27 cellular contexts compared by ENCODE assay signal in the genomic region with DNA sequence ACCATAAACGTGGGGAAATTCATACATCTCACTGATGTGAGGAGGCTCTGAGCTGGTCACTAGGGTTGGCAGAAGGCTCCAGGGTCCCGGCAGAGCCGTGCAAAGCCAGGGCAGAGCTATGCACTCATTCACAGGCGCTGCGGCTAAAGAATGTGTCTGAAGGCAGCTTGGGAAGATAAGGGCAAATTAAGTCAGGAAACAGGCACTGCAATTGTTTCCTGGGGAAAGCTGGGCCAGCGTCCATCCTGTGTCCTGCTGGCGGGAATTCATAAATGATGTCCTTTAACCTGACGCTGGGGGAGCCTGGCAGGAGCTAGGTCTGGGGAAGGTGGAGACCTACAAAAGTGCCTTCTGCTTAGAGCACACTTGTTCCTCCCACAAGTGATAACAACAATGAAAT. TPM values are rescaled to one million over a fixed set of nuclear protein-coding genes. Genes with fewer than 3 reads are reported as not detected.
A peak's percentile ranks its signal among the peaks of the same experiment; 100 is the strongest.
DNase-seq lines count a peak whose midpoint lies in the region; ATAC-seq and TF ChIP-seq lines count a peak whose summit lies in the region.
"Had no signal": no experiment of that assay in that cellular context is flagged by ENCODE, and none has a peak within 500 bp of the region (broad histone marks: within the 10 kb centered on the region; RNA-seq: fewer than 3 reads in every experiment).

No MANE protein-coding gene starts in this region.

- no peaks in the 10 kb centered on the region for H3K4me1 ChIP-seq in transverse colon
- H3K4me1 ChIP-seq: Caco-2 had no signal

- no peaks in the 10 kb centered on the region for H3K27me3 ChIP-seq in transverse colon
- H3K27me3 ChIP-seq: tibial nerve had no signal

- TF ChIP-seq POLR2A in transverse colon (IDR thresholded peaks at IDR 0.05): no peak

- H3K9me3 Mint-ChIP-seq in brain (peaks cover 0 to 8% (median 2%) of the 10 kb centered on the region in 5 experiments), progenitor cell of endocrine pancreas (ENCODE audit: low read depth) (no peaks in the 10 kb centered on the region)
- H3K9me3 Mint-ChIP-seq: mesothelial cell of epicardium had no signal

- H3K36me3 Mint-ChIP-seq in brain (peaks cover 44% of the 10 kb centered on the region), progenitor cell of endocrine pancreas (ENCODE audit: insufficient read depth) (peaks cover 4% of the 10 kb centered on the region)
- H3K36me3 Mint-ChIP-seq: activated naive CD8-positive, alpha-beta T cell; mesothelial cell of epicardium had no signal

- ATAC-seq in SK-N-SH treated with all-trans-retinoic acid at 6 μM for 48 hours: peak; percentile 41; the same call in 1 of the 3 replicates
- ATAC-seq: activated CD8-positive, alpha-beta T cell treated with anti-CD3 and anti-CD28 coated beads, Interleukin-2, amount 10 ng/mL, durations not matched to agents 7 days and 5 days; T-helper 17 cell had no signal

- 17 to 39% methylated on average over 4 to 8 of the region's 8 CpGs for WGBS in transverse colon (ENCODE audit: low coverage in 1 of 2), 2 donors

- TF ChIP-seq EP300 in transverse colon (IDR thresholded peaks at IDR 0.05; ENCODE audit: low read depth): no peak

- intact Hi-C loops in transverse colon (cut with DNase I; ENCODE audit: low total_unique reads): no loop called here

- H3K4me3 ChIP-seq in transverse colon: no peak overlapping the region
- H3K4me3 ChIP-seq: heart left ventricle, smooth muscle cell, tibial nerve had no signal

- H3K4me3 Mint-ChIP-seq in brain: peak overlapping the region in 2 of 5 experiments; percentile 8 to 20
- H3K4me3 Mint-ChIP-seq in progenitor cell of endocrine pancreas (ENCODE audit: low read depth): no peak overlapping the region
- H3K4me3 Mint-ChIP-seq: activated CD8-positive, alpha-beta T cell treated with anti-CD3 and anti-CD28 coated beads, Interleukin-2, amount 10 ng/mL, durations not matched to agents 7 days and 5 days; activated naive CD8-positive, alpha-beta T cell; mesothelial cell of epicardium; naive B cell; T-helper 17 cell had no signal

- H3K9me3 ChIP-seq in transverse colon: no peaks in the 10 kb centered on the region

- H3K27ac Mint-ChIP-seq in brain (peak overlapping the region; percentile 30 to 81 (median 61)), progenitor cell of endocrine pancreas (peak overlapping the region; percentile 86)
- H3K27ac Mint-ChIP-seq: activated CD8-positive, alpha-beta T cell treated with anti-CD3 and anti-CD28 coated beads, Interleukin-2, amount 10 ng/mL, durations not matched to agents 7 days and 5 days; activated naive CD8-positive, alpha-beta T cell; mesothelial cell of epicardium; naive B cell; T-helper 17 cell had no signal

- TF ChIP-seq CTCF in brain (conservative IDR thresholded peaks at IDR 0.05) (no peak), progenitor cell of endocrine pancreas (IDR thresholded peaks at IDR 0.05; ENCODE audit: unreplicated experiment) (peak; percentile 17), transverse colon (IDR thresholded peaks at IDR 0.05) (no peak)

- in situ Hi-C loops in transverse colon (cut with MboI; ENCODE audit: low pct_ligation_motif_present in 1 of 4, low pct_unique_long_range_greater_than_20kb in 1 of 4, low sequenced_read_pairs in 3 of 4): no loop called here

- DNase-seq in islet precursor cell (peak; percentile 88), progenitor cell of endocrine pancreas (ENCODE audit: low spot score, unreplicated experiment) (no peak), DMS79 treated with DMSO at 0.1 percent for 48 hours (lab: John Stamatoyannopoulos, UW) (no peak), transverse colon (no peak), glomerular visceral epithelial cell (ENCODE audit: extremely low spot score) (no peak)
- DNase-seq: activated CD8-positive, alpha-beta T cell treated with anti-CD3 and anti-CD28 coated beads, Interleukin-2, amount 10 ng/mL, durations not matched to agents 7 days and 5 days; C1 segment of cervical spinal cord; Caco-2; HCEC 1CT; heart left ventricle; MM.1S; naive B cell; NCI-H2029 treated with DMSO at 0.1 percent for 48 hours; NCI-H2227 treated with DMSO at 0.1 percent for 48 hours; NCI-H748 treated with DMSO at 0.1 percent for 48 hours; RPMI8226; stimulated activated CD4-positive, alpha-beta T cell treated with anti-CD3 and anti-CD28 coated beads, Interleukin-2, amount 100 ng/mL, for 24 hours; T-helper 17 cell had no signal

- H3K36me3 ChIP-seq in transverse colon: no peaks in the 10 kb centered on the region
- H3K36me3 ChIP-seq: heart left ventricle, tibial nerve had no signal

- peaks cover 46% of the 10 kb centered on the region for H3K4me1 Mint-ChIP-seq in brain
- peaks cover 26% of the 10 kb centered on the region for H3K4me1 Mint-ChIP-seq in progenitor cell of endocrine pancreas (ENCODE audit: low read depth)
- H3K4me1 Mint-ChIP-seq: naive B cell, T-helper 17 cell had no signal

- H3K27me3 Mint-ChIP-seq in brain (peaks cover 4% of the 10 kb centered on the region), progenitor cell of endocrine pancreas (no peaks in the 10 kb centered on the region)

- no peak overlapping the region for H3K27ac ChIP-seq in transverse colon
- H3K27ac ChIP-seq: epithelial cell of prostate, heart left ventricle, KMS-11, tibial nerve had no signal

TF ChIP-seq in SK-N-SH treated with all-trans-retinoic acid at 6 μM for 48 hours, 23 proteins besides CTCF, POLR2A, EP300 and RAD21:
- TF ChIP-seq ESRRG (CRISPR knock-in tag; IDR thresholded peaks at IDR 0.05): no peak
- peak; percentile 16; the same call in 1 of the 2 replicates for TF ChIP-seq TCF4 (CRISPR knock-in tag; IDR thresholded peaks at IDR 0.05; ENCODE audit: borderline replicate concordance)
- TF ChIP-seq SNAI2 (CRISPR knock-in tag; IDR thresholded peaks at IDR 0.05): no peak
- TF ChIP-seq BACH2 (CRISPR knock-in tag; IDR thresholded peaks at IDR 0.05; ENCODE audit: borderline replicate concordance): no peak
- TF ChIP-seq, protein P1, sequence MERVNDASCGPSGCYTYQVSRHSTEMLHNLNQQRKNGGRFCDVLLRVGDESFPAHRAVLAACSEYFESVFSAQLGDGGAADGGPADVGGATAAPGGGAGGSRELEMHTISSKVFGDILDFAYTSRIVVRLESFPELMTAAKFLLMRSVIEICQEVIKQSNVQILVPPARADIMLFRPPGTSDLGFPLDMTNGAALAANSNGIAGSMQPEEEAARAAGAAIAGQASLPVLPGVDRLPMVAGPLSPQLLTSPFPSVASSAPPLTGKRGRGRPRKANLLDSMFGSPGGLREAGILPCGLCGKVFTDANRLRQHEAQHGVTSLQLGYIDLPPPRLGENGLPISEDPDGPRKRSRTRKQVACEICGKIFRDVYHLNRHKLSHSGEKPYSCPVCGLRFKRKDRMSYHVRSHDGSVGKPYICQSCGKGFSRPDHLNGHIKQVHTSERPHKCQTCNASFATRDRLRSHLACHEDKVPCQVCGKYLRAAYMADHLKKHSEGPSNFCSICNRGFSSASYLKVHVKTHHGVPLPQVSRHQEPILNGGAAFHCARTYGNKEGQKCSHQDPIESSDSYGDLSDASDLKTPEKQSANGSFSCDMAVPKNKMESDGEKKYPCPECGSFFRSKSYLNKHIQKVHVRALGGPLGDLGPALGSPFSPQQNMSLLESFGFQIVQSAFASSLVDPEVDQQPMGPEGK (CRISPR knock-in tag; IDR thresholded peaks at IDR 0.05; ENCODE audit: borderline replicate concordance): no peak
- TF ChIP-seq GLIS3 (CRISPR knock-in tag; IDR thresholded peaks at IDR 0.05): no peak
TF ChIP-seq in SK-N-SH treated with all-trans-retinoic acid at 6 μM for 48 hours: peak in this region for 1.

RNA-seq across cellular contexts. Expression of gene PKNOX2, which starts 27.6 kb away (rescaled TPM):
- 6.4 TPM for polyA plus RNA-seq in brain (ENCODE audit: insufficient read depth, low read depth, low replicate concordance)
- total RNA-seq in progenitor cell of endocrine pancreas (32.8 and 39.9 TPM in 2 replicates), transverse colon (1 to 10 TPM in 1 of 4 donors, under 1 TPM in 2, not detected in 1; 0.27 to 4.8 (median 0.75) TPM)
- total RNA-seq: activated CD8-positive, alpha-beta T cell treated with anti-CD3 and anti-CD28 coated beads, Interleukin-2, amount 10 ng/mL, durations not matched to agents 7 days and 5 days; Caco-2; renal cortical epithelial cell; T-helper 17 cell had no signal
